Comparison of ENCODE assay signal across 31 cellular contexts in genomic region chr10:101145145-101145544, GRCh38. TPM values are rescaled to one million over a fixed set of nuclear protein-coding genes. Genes with fewer than 3 reads are reported as not detected.
"Had no signal": no experiment of that assay in that cellular context is flagged by ENCODE, and none has a peak within 500 bp of the region (broad histone marks: within the 10 kb centered on the region; RNA-seq: fewer than 3 reads in every experiment).

No MANE protein-coding gene starts in this region.

- FAIRE-seq: pancreas had no signal

- DNase-seq: naive thymus-derived CD4-positive, alpha-beta T cell; natural killer cell; occipital lobe; pancreas; psoas muscle; right cardiac atrium; right lobe of liver; spleen; stimulated activated CD4-positive, alpha-beta T cell treated with anti-CD3 and anti-CD28 coated beads, Interleukin-12 subunit alpha, Interleukin-12 subunit beta, amount 100 ng/mL, for 4 hours; stimulated activated CD4-positive, alpha-beta T cell treated with anti-CD3 and anti-CD28 coated beads, Interleukin-1b, Interleukin-23, amount 100 ng/mL, for 48 hours; stimulated activated CD4-positive, alpha-beta T cell treated with anti-CD3 and anti-CD28 coated beads, Interleukin-4, amount 100 ng/mL, for 1 hour; stimulated activated CD4-positive, alpha-beta T cell treated with anti-CD3 and anti-CD28 coated beads, Interleukin-4, amount 100 ng/mL, for 4 hours; stimulated activated CD8-positive, alpha-beta memory T cell treated with anti-CD3 and anti-CD28 coated beads, Interleukin-4, amount 100 ng/mL, for 48 hours; stimulated activated naive CD4-positive, alpha-beta T cell; stimulated activated naive CD8-positive, alpha-beta T cell treated with anti-CD3 and anti-CD28 coated beads, Interleukin-15, amount 100 ng/mL, for 72 hours; stimulated activated naive CD8-positive, alpha-beta T cell treated with anti-CD3 and anti-CD28 coated beads, Interleukin-15, Interleukin-2, amounts not matched to agents 100 U/mL and 50 U/mL, for 24 hours; substantia nigra; testis; tibial artery; transverse colon; upper lobe of right lung; uterus had no signal

- H3K27me3 ChIP-seq: testis had no signal

- H3K27ac ChIP-seq: neural progenitor cell, pancreas, psoas muscle, right lobe of liver, skin epidermis, spleen, suprapubic skin, testis, tibial artery, transverse colon, upper lobe of right lung, uterus had no signal

- H3K9ac ChIP-seq: neural progenitor cell had no signal

- H3K36me3 ChIP-seq: neural progenitor cell, pancreas, right lobe of liver, suprapubic skin, tibial artery, transverse colon, upper lobe of right lung, uterus had no signal

- H2AFZ ChIP-seq: neural progenitor cell had no signal

- H3K4me2 ChIP-seq: neural progenitor cell, smooth muscle cell had no signal

- H3K4me1 ChIP-seq: pancreas, uterus had no signal

- H3K9me3 ChIP-seq: pancreas, psoas muscle, right lobe of liver, testis, transverse colon, upper lobe of right lung, uterus had no signal

- H3K4me3 ChIP-seq: neural progenitor cell, pancreas, psoas muscle, right lobe of liver, skin epidermis, smooth muscle cell, suprapubic skin, testis, tibial artery, transverse colon, upper lobe of right lung, uterus had no signal

RNA-seq across cellular contexts. Expression of gene TLX1, which starts 14.0 kb away (rescaled TPM):
- total RNA-seq: naive thymus-derived CD4-positive, alpha-beta T cell; natural killer cell; occipital lobe; osteocyte; pancreas; progenitor cell of endocrine pancreas; psoas muscle; renal cortical epithelial cell; smooth muscle cell; suprapubic skin; upper lobe of right lung; urinary bladder; uterus had no signal
- polyA plus RNA-seq: naive thymus-derived CD4-positive, alpha-beta T cell; neural cell; psoas muscle; smooth muscle cell; urinary bladder had no signal
